19 cellular contexts compared by ENCODE assay signal in the genomic region with DNA sequence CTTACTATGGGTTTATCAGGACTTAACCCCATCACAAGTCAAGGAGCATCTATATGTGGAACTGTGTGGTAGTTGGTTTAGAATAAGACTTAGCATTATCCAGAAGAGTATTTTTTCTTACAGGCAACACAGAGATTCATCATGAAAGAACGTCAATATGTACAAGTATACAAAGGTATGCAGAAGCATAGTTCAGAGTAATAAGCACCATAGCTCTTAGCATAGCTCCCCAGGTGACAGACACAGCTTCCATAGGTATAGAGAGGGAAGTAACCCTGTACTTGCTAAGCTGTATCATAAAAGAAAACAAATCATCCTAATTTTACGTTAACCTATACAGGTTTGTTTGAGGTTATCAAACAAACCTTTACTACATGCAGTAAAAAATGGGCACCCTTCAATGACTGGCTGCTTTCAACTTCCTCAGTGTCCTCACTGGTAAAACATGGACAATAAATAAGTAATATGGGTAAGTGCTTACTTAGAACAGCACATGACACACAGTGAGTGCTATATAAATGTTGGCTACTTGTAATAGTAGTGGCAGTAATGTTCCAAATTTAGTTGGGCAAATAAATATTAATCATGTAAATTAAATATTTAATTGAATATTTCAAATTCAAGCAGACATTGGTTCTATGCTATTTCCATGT. TPM values are rescaled to one million over a fixed set of nuclear protein-coding genes. Genes with fewer than 3 reads are reported as not detected.
DNase-seq lines count a peak whose midpoint lies in the region; ATAC-seq and TF ChIP-seq lines count a peak whose summit lies in the region.
"Had no signal": no experiment of that assay in that cellular context is flagged by ENCODE, and none has a peak within 500 bp of the region (broad histone marks: within the 10 kb centered on the region; RNA-seq: fewer than 3 reads in every experiment).

No MANE protein-coding gene starts in this region.

- H3K4me1 ChIP-seq in heart right ventricle: peaks cover 0 to 12% (median 0%) of the 10 kb centered on the region in 9 donors
- H3K4me1 ChIP-seq in left lung: no peaks in the 10 kb centered on the region
- H3K4me1 ChIP-seq: BE2C, HAP-1 had no signal

- H3K27ac ChIP-seq in heart right ventricle: no peak overlapping the region
- no peak overlapping the region for H3K27ac ChIP-seq in left lung
- H3K27ac ChIP-seq: GM23248 had no signal

- 90 to 96% methylated on average over 2 of the region's 2 CpGs for WGBS in heart right ventricle, 2 donors

- H3K4me3 ChIP-seq in heart right ventricle (no peak overlapping the region), left lung (no peak overlapping the region)
- H3K4me3 ChIP-seq: GM23248, HAP-1 had no signal

- H3K36me3 ChIP-seq in heart right ventricle: peaks cover 0 to 94% (median 42%) of the 10 kb centered on the region in 9 donors
- peaks cover 0 to 15% of the 10 kb centered on the region in 2 donors for H3K36me3 ChIP-seq in left lung
- H3K36me3 ChIP-seq: BE2C, HAP-1 had no signal

- H3K9me3 ChIP-seq in heart right ventricle (no peaks in the 10 kb centered on the region), left lung (no peaks in the 10 kb centered on the region)
- H3K9me3 ChIP-seq: BE2C, HAP-1 had no signal

- TF ChIP-seq CTCF in heart right ventricle (IDR thresholded peaks at IDR 0.05) (no peak), left lung (IDR thresholded peaks at IDR 0.05) (no peak)

- ATAC-seq in left ventricle myocardium superior (peak; percentile 53), heart right ventricle (no peak), left lung (peak; percentile 75)
- ATAC-seq: HepG2 had no signal

- H3K27me3 ChIP-seq in heart right ventricle: no peaks in the 10 kb centered on the region
- H3K27me3 ChIP-seq in left lung: no peaks in the 10 kb centered on the region
- H3K27me3 ChIP-seq: BE2C had no signal

- intact Hi-C loops in left ventricle myocardium superior (cut with micrococcal nuclease) (no loop called here), heart right ventricle (cut with DNase I) (no loop called here), left lung (cut with DNase I) (no loop called here)

- DNase-seq in left ventricle myocardium superior (no peak), heart right ventricle (no peak), NCI-H69 (lab: John Stamatoyannopoulos, UW) (peak; percentile 26), left lung (no peak), NCI-H1048 (lab: John Stamatoyannopoulos, UW) (no peak), SIG-M5 (lab: John Stamatoyannopoulos, UW) (no peak), DMS79 treated with DMSO at 0.1 percent for 48 hours (lab: John Stamatoyannopoulos, UW) (no peak)
- DNase-seq: ACHN; BE2C; C1 segment of cervical spinal cord; CD4-positive, CD25-positive, alpha-beta regulatory T cell; CD8-positive, alpha-beta memory T cell; COR-L47; DND-41; EL; GM23248 had no signal

RNA-seq across cellular contexts. Expression of gene PTPN21, which starts 50.9 kb away (rescaled TPM):
- 37.8 TPM for total RNA-seq in left ventricle myocardium superior
- 10 to 100 TPM; 25.0 to 62.1 (median 39.8) TPM for total RNA-seq in heart right ventricle
- 1 to 10 TPM; 5.3 to 9.7 TPM for polyA plus RNA-seq in heart right ventricle
- 10 to 100 TPM; 26.8 to 33.0 TPM for total RNA-seq in left lung
- total RNA-seq: CD4-positive, CD25-positive, alpha-beta regulatory T cell had no signal
- polyA plus RNA-seq: CD4-positive, CD25-positive, alpha-beta regulatory T cell; CD8-positive, alpha-beta memory T cell; IgD-negative memory B cell had no signal

RNA-seq across cellular contexts. Expression of gene ZC3H14, which starts 59.0 kb away (rescaled TPM):
- total RNA-seq in left ventricle myocardium superior (49.4 TPM), heart right ventricle (10 to 100 TPM; 35.4 to 49.4 (median 38.7) TPM), left lung (10 to 100 TPM; 46.6 to 58.9 TPM)
- polyA plus RNA-seq in heart right ventricle: 10 to 100 TPM; 24.5 to 32.4 TPM

Comparison
In these comparisons a context has a peak if more than half of its experiments do, and no peak if none do; other contexts are left out.
1. ATAC-seq: peak in left ventricle myocardium superior (single experiment) and left lung (single experiment); none in heart right ventricle (0 of 8).